In genomic region chr16:1950559-1950958, GRCh38 we compare ENCODE assay signal across 1 cellular context.
TF ChIP-seq lines count a peak whose summit lies in the region.

No MANE protein-coding gene starts in this region.

TF ChIP-seq in A549, 52 proteins besides CTCF, POLR2A, EP300 and RAD21:
- TF ChIP-seq CBX8 (IDR thresholded peaks at IDR 0.05) (no peak), NR3C1 (IDR thresholded peaks at IDR 0.05) (no peak), NFE2L2 (conservative IDR thresholded peaks at IDR 0.05; ENCODE audit: low read length) (no peak), CHD4 (IDR thresholded peaks at IDR 0.05; ENCODE audit: borderline replicate concordance) (no peak)
